In the genomic region with DNA sequence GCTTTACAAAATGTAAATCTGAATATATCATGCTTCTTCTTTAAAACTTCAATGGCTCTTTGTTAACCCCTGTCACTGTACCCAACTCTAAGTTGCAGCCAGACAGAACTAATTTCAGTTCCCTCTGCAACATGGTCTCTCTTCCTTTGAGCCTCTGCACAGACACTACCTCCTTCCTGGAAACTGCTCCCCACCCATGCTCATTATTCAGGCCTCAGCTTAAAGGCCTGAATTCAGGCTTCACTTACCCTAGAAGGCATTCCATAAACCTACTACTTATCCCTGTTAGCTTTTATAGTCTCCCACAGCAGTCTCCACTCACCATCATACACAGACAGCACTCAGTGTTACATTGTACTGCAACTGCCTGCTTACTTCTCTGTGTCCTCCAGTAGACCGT, we compare ENCODE assay signal across 1 cellular context.
TF ChIP-seq lines count a peak whose summit lies in the region.

No MANE protein-coding gene starts in this region.

TF ChIP-seq in GM12878, 131 proteins besides CTCF, POLR2A, EP300 and RAD21:
- TF ChIP-seq NBN (IDR thresholded peaks at IDR 0.05) (peak; percentile 43; the same call in 1 of the 2 replicates), MTA2 (IDR thresholded peaks at IDR 0.05; ENCODE audit: low read depth) (0 out of 2 replicates have a peak, but pooled peaks have one; percentile 9), SPI1 (IDR thresholded peaks at IDR 0.05; ENCODE audit: borderline replicate concordance, insufficient read depth, low read depth, low read length) (peak; percentile 70; the same call in 1 of the 2 replicates), TAF1 (IDR thresholded peaks at IDR 0.05; ENCODE audit: borderline replicate concordance, low read depth, low read length) (no peak), HDGF (IDR thresholded peaks at IDR 0.05) (peak; percentile 86), ETV6 (conservative IDR thresholded peaks at IDR 0.05 in 1 of 2, IDR thresholded peaks at IDR 0.05 in 1 of 2; ENCODE audit: borderline replicate concordance in 1 of 2, low read depth in 1 of 2) (peak in 1 of 2 experiments; percentile 67; a peak in 2 of 4 replicates)
- TF ChIP-seq, protein P1, sequence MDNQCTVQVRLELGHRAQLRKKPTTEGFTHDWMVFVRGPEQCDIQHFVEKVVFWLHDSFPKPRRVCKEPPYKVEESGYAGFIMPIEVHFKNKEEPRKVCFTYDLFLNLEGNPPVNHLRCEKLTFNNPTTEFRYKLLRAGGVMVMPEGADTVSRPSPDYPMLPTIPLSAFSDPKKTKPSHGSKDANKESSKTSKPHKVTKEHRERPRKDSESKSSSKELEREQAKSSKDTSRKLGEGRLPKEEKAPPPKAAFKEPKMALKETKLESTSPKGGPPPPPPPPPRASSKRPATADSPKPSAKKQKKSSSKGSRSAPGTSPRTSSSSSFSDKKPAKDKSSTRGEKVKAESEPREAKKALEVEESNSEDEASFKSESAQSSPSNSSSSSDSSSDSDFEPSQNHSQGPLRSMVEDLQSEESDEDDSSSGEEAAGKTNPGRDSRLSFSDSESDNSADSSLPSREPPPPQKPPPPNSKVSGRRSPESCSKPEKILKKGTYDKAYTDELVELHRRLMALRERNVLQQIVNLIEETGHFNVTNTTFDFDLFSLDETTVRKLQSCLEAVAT (IDR thresholded peaks at IDR 0.05): peak; percentile 69
- TF ChIP-seq, protein P2, sequence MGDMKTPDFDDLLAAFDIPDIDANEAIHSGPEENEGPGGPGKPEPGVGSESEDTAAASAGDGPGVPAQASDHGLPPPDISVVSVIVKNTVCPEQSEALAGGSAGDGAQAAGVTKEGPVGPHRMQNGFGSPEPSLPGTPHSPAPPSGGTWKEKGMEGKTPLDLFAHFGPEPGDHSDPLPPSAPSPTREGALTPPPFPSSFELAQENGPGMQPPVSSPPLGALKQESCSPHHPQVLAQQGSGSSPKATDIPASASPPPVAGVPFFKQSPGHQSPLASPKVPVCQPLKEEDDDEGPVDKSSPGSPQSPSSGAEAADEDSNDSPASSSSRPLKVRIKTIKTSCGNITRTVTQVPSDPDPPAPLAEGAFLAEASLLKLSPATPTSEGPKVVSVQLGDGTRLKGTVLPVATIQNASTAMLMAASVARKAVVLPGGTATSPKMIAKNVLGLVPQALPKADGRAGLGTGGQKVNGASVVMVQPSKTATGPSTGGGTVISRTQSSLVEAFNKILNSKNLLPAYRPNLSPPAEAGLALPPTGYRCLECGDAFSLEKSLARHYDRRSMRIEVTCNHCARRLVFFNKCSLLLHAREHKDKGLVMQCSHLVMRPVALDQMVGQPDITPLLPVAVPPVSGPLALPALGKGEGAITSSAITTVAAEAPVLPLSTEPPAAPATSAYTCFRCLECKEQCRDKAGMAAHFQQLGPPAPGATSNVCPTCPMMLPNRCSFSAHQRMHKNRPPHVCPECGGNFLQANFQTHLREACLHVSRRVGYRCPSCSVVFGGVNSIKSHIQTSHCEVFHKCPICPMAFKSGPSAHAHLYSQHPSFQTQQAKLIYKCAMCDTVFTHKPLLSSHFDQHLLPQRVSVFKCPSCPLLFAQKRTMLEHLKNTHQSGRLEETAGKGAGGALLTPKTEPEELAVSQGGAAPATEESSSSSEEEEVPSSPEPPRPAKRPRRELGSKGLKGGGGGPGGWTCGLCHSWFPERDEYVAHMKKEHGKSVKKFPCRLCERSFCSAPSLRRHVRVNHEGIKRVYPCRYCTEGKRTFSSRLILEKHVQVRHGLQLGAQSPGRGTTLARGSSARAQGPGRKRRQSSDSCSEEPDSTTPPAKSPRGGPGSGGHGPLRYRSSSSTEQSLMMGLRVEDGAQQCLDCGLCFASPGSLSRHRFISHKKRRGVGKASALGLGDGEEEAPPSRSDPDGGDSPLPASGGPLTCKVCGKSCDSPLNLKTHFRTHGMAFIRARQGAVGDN (IDR thresholded peaks at IDR 0.05): no peak
